ENCODE assay signal across 15 cellular contexts in genomic region chr17:35973333-35974260, GRCh38. TPM values are rescaled to one million over a fixed set of nuclear protein-coding genes. Genes with fewer than 3 reads are reported as not detected.
DNase-seq lines count a peak whose midpoint lies in the region; ATAC-seq and TF ChIP-seq lines count a peak whose summit lies in the region.
"Had no signal": no experiment of that assay in that cellular context is flagged by ENCODE, and none has a peak within 500 bp of the region (broad histone marks: within the 10 kb centered on the region; RNA-seq: fewer than 3 reads in every experiment).

No MANE protein-coding gene starts in this region.

- WGBS in heart right ventricle, 2 donors: 59 to 61% methylated on average over 10 of the region's 10 CpGs
- WGBS in upper lobe of left lung, 2 donors: 55 to 63% methylated on average over 10 of the region's 10 CpGs

- H3K36me3 ChIP-seq in heart right ventricle (no peaks in the 10 kb centered on the region), upper lobe of left lung (no peaks in the 10 kb centered on the region)

- TF ChIP-seq CTCF in heart right ventricle (IDR thresholded peaks at IDR 0.05): no peak
- TF ChIP-seq CTCF in cardiac fibroblast (IDR thresholded peaks at IDR 0.05; ENCODE audit: low read depth, low read length): no peak
- TF ChIP-seq CTCF in upper lobe of left lung (IDR thresholded peaks at IDR 0.05): no peak

- TF ChIP-seq POLR2A in upper lobe of left lung (IDR thresholded peaks at IDR 0.05) (no peak), GM18505 (IDR thresholded peaks at IDR 0.05; ENCODE audit: borderline replicate concordance, extremely low read depth, insufficient read depth, insufficient read length) (no peak)

- H3K9me3 ChIP-seq in heart right ventricle: no peaks in the 10 kb centered on the region
- no peaks in the 10 kb centered on the region for H3K9me3 ChIP-seq in upper lobe of left lung

- H3K4me3 ChIP-seq in heart right ventricle (no peak overlapping the region), cardiac fibroblast (replicated peaks in 1 of 2; ENCODE audit: low read depth in 2 of 2, low read length in 2 of 2) (no peak overlapping the region), upper lobe of left lung (no peak overlapping the region)

- ATAC-seq in heart right ventricle (peak in 4 of 8 donors; percentile 16 to 46 (median 32)), left colon (peak; percentile 31), upper lobe of left lung (ENCODE audit: low FRiP score in 2 of 2) (no peak), HG02642 (IDR thresholded peaks at IDR 0.05; ENCODE audit: poor library complexity, unreplicated experiment) (no peak), GM18505 (IDR thresholded peaks at IDR 0.05; ENCODE audit: unreplicated experiment) (no peak)

- no peak for TF ChIP-seq EP300 in upper lobe of left lung (IDR thresholded peaks at IDR 0.05)

- intact Hi-C loops in heart right ventricle (cut with DNase I): loop anchor here in 7 of 10 donors (5.0 to 10.0 kb wide), 5 partner anchors 91 to 509 kb away; partner anchors contain the start of gene CCL18 (in 1 of the 7)
- intact Hi-C loops in cardiac septum (cut with DNase I): no loop called here
- intact Hi-C loops in left colon (cut with DNase I, micrococcal nuclease): no loop called here

- DNase-seq in heart right ventricle (peak in 1 of 2 donors; percentile 16), cardiac septum (ENCODE audit: low spot score) (no peak), cardiac fibroblast (ENCODE audit: low read depth in 2 of 2) (peak; percentile 3 to 67), left colon (no peak), upper lobe of left lung (no peak), NCI-H1417 (lab: John Stamatoyannopoulos, UW) (no peak)
- DNase-seq: cortex of kidney; DMS79; head of caudate nucleus; NCI-H2029 treated with DMSO at 0.1 percent for 48 hours; stimulated activated CD4-positive, alpha-beta T cell treated with anti-CD3 and anti-CD28 coated beads, Interleukin-15, amount 100 ng/mL, for 24 hours had no signal

- H3K4me1 ChIP-seq in heart right ventricle: peaks cover 0 to 43% (median 16%) of the 10 kb centered on the region in 9 donors
- peaks cover 4 to 18% (median 5%) of the 10 kb centered on the region in 4 donors for H3K4me1 ChIP-seq in upper lobe of left lung

- H3K27me3 ChIP-seq in heart right ventricle: peaks cover 0 to 5% (median 0%) of the 10 kb centered on the region in 7 donors
- no peaks in the 10 kb centered on the region for H3K27me3 ChIP-seq in upper lobe of left lung

- H3K27ac ChIP-seq in heart right ventricle: peak overlapping the region in 6 of 10 donors; percentile 8 to 63 (median 12)
- peak overlapping the region in 3 of 4 donors; percentile 22 to 72 (median 49) for H3K27ac ChIP-seq in upper lobe of left lung

RNA-seq across cellular contexts. Expression of gene CCL16, which starts 7.7 kb away (rescaled TPM):
- not detected for total RNA-seq in heart right ventricle
- under 1 TPM; 0.03 to 0.88 TPM for polyA plus RNA-seq in heart right ventricle
- not detected for total RNA-seq in cardiac septum
- total RNA-seq in left colon: under 1 TPM in 1 of 2 donors, not detected in 1; 0.25 TPM
- under 1 TPM in 2 of 6 donors, not detected in 4; 0.20 to 0.61 TPM for total RNA-seq in upper lobe of left lung
- total RNA-seq: myocyte had no signal
- polyA plus RNA-seq: AG04450 had no signal

RNA-seq across cellular contexts. Expression of gene CCL14, which starts 12.9 kb away (rescaled TPM):
- total RNA-seq in heart right ventricle (10 to 100 TPM in 2 of 10 donors, 1 to 10 TPM in 8; 1.0 to 16.4 (median 5.1) TPM), cardiac septum (6.7 TPM), left colon (1 to 10 TPM; 2.3 to 4.3 TPM), upper lobe of left lung (10 to 100 TPM in 2 of 6 donors, 1 to 10 TPM in 4; 1.0 to 90.7 (median 5.6) TPM)
- polyA plus RNA-seq in heart right ventricle: 10 to 100 TPM; 28.6 to 77.3 TPM
- total RNA-seq: myocyte had no signal
- polyA plus RNA-seq: AG04450 had no signal

RNA-seq across cellular contexts. Expression of gene CCL15, which starts 27.8 kb away (rescaled TPM):
- total RNA-seq in heart right ventricle (not detected), cardiac septum (not detected), left colon (10 to 100 TPM; 79.8 to 81.3 TPM), upper lobe of left lung (1 to 10 TPM in 2 of 6 donors, under 1 TPM in 2, not detected in 2; 0.72 to 2.6 (median 1.4) TPM)
- not detected for polyA plus RNA-seq in heart right ventricle
- total RNA-seq: myocyte had no signal
- polyA plus RNA-seq: AG04450 had no signal

RNA-seq across cellular contexts. Expression of gene LYZL6, which starts 30.1 kb away (rescaled TPM):
- total RNA-seq in heart right ventricle (not detected), cardiac septum (not detected), left colon (not detected), upper lobe of left lung (not detected)
- polyA plus RNA-seq in heart right ventricle: not detected
- total RNA-seq: myocyte had no signal
- polyA plus RNA-seq: AG04450 had no signal

RNA-seq across cellular contexts. Expression of gene RDM1, which starts 43.0 kb away (rescaled TPM):
- total RNA-seq in heart right ventricle (1 to 10 TPM in 1 of 10 donors, under 1 TPM in 1, not detected in 8; 0.46 to 1.3 TPM), cardiac septum (not detected), left colon (1 to 10 TPM in 1 of 2 donors, under 1 TPM in 1; 0.36 to 2.1 TPM), upper lobe of left lung (not detected)
- not detected for polyA plus RNA-seq in heart right ventricle
- total RNA-seq: myocyte had no signal
- polyA plus RNA-seq: AG04450 had no signal

Comparison
In these comparisons a context has a peak if more than half of its experiments do, and no peak if none do; other contexts are left out.
1. intact Hi-C loops: an anchor here in heart right ventricle (5.0 to 10.0 kb wide); none called in cardiac septum and left colon.
2. DNase-seq: peak in cardiac fibroblast (2 of 2); none in cardiac septum (single experiment), left colon (0 of 2), upper lobe of left lung (0 of 2) and NCI-H1417 (0 of 3).
3. RNA of gene CCL15, which starts 27.8 kb away (total RNA-seq): 79.8 to 81.3 TPM in left colon; 0.72 to 2.6 TPM in upper lobe of left lung, not detected in heart right ventricle and not detected in cardiac septum (single experiment); every median in the first group is over 10 times any median in the second.